8 cellular contexts compared by ENCODE assay signal in genomic region chr9:125705893-125706292, GRCh38. TPM values are rescaled to one million over a fixed set of nuclear protein-coding genes. Genes with fewer than 3 reads are reported as not detected.
A peak's percentile ranks its signal among the peaks of the same experiment; 100 is the strongest.
DNase-seq lines count a peak whose midpoint lies in the region; ATAC-seq and TF ChIP-seq lines count a peak whose summit lies in the region.

No MANE protein-coding gene starts in this region.

- no peak overlapping the region for H3K27ac Mint-ChIP-seq in T-helper 2 cell treated with Interferon-gamma antibody and Interleukin-4, amounts not matched to agents 5 μg/mL and 100 μg/mL, for 36 hours
- no peak overlapping the region for H3K27ac Mint-ChIP-seq in activated CD8-positive, alpha-beta T cell treated with anti-CD3 and anti-CD28 coated beads, Interleukin-2, amount 10 ng/mL, durations not matched to agents 7 days and 5 days

- no peak for TF ChIP-seq CTCF in stomach (IDR thresholded peaks at IDR 0.05)

- H3K9me3 Mint-ChIP-seq in T-helper 2 cell treated with Interferon-gamma antibody and Interleukin-4, amounts not matched to agents 5 μg/mL and 100 μg/mL, for 36 hours: no peaks in the 10 kb centered on the region
- no peaks in the 10 kb centered on the region for H3K9me3 Mint-ChIP-seq in activated CD8-positive, alpha-beta T cell treated with anti-CD3 and anti-CD28 coated beads, Interleukin-2, amount 10 ng/mL, durations not matched to agents 7 days and 5 days (ENCODE audit: insufficient read depth)

- no peak for ATAC-seq in activated CD8-positive, alpha-beta T cell treated with anti-CD3 and anti-CD28 coated beads, Interleukin-2, amount 10 ng/mL, durations not matched to agents 7 days and 5 days
- no peak for ATAC-seq in HG03469 (IDR thresholded peaks at IDR 0.05; ENCODE audit: unreplicated experiment)

- peaks cover 2% of the 10 kb centered on the region for H3K36me3 Mint-ChIP-seq in T-helper 2 cell treated with Interferon-gamma antibody and Interleukin-4, amounts not matched to agents 5 μg/mL and 100 μg/mL, for 36 hours (ENCODE audit: low read depth)
- H3K36me3 Mint-ChIP-seq in activated CD8-positive, alpha-beta T cell treated with anti-CD3 and anti-CD28 coated beads, Interleukin-2, amount 10 ng/mL, durations not matched to agents 7 days and 5 days (ENCODE audit: low read depth): peaks cover 3% of the 10 kb centered on the region

- H3K4me3 ChIP-seq in iPS-18c (ENCODE audit: insufficient read depth, low read depth, low read length) (peak overlapping the region; percentile 91), stomach (peak overlapping the region; percentile 86 to 96 (median 92))

- no peak for DNase-seq in T-helper 2 cell treated with Interferon-gamma antibody and Interleukin-4, amounts not matched to agents 5 μg/mL and 100 μg/mL, for 36 hours (ENCODE audit: low spot score)
- DNase-seq in T-helper 2 cell (no peak), stomach (no peak), NOMO-1 treated with DMSO at 0.1 percent for 48 hours (lab: John Stamatoyannopoulos, UW; ENCODE audit: unreplicated experiment) (no peak), Ammon's horn (ENCODE audit: low spot score) (no peak)
- DNase-seq in activated CD8-positive, alpha-beta T cell treated with anti-CD3 and anti-CD28 coated beads, Interleukin-2, amount 10 ng/mL, durations not matched to agents 7 days and 5 days: no peak

- TF ChIP-seq POLR2A in stomach (IDR thresholded peaks at IDR 0.05): no peak

- TF ChIP-seq EP300 in stomach (IDR thresholded peaks at IDR 0.05): no peak

- intact Hi-C loops in stomach (cut with DNase I; ENCODE audit: low total_unique reads): no loop called here

- peaks cover 15 to 50% (median 31%) of the 10 kb centered on the region in 4 donors for H3K4me1 ChIP-seq in stomach

- no peaks in the 10 kb centered on the region for H3K9me3 ChIP-seq in iPS-18c (ENCODE audit: control insufficient read depth, insufficient read depth, low read length)
- no peaks in the 10 kb centered on the region for H3K9me3 ChIP-seq in stomach

- 74 to 79% (median 76%) methylated on average over 4 of the region's 4 CpGs for WGBS in stomach, 5 donors

- CTCF ChIA-PET in activated CD8-positive, alpha-beta T cell treated with anti-CD3 and anti-CD28 coated beads, Interleukin-2, amount 10 ng/mL, durations not matched to agents 7 days and 5 days (lab: Charles Lee): no interaction called here

- H3K27me3 ChIP-seq in stomach: no peaks in the 10 kb centered on the region

- H3K4me3 Mint-ChIP-seq in T-helper 2 cell treated with Interferon-gamma antibody and Interleukin-4, amounts not matched to agents 5 μg/mL and 100 μg/mL, for 36 hours: peak overlapping the region; percentile 82
- H3K4me3 Mint-ChIP-seq in activated CD8-positive, alpha-beta T cell treated with anti-CD3 and anti-CD28 coated beads, Interleukin-2, amount 10 ng/mL, durations not matched to agents 7 days and 5 days: peak overlapping the region; percentile 84

- H3K36me3 ChIP-seq in stomach: no peaks in the 10 kb centered on the region

- H3K27me3 Mint-ChIP-seq in T-helper 2 cell treated with Interferon-gamma antibody and Interleukin-4, amounts not matched to agents 5 μg/mL and 100 μg/mL, for 36 hours (ENCODE audit: low read depth): no peaks in the 10 kb centered on the region
- no peaks in the 10 kb centered on the region for H3K27me3 Mint-ChIP-seq in activated CD8-positive, alpha-beta T cell treated with anti-CD3 and anti-CD28 coated beads, Interleukin-2, amount 10 ng/mL, durations not matched to agents 7 days and 5 days (ENCODE audit: low read depth)

- H3K4me1 Mint-ChIP-seq in T-helper 2 cell treated with Interferon-gamma antibody and Interleukin-4, amounts not matched to agents 5 μg/mL and 100 μg/mL, for 36 hours (ENCODE audit: low read depth): peaks cover 22% of the 10 kb centered on the region
- H3K4me1 Mint-ChIP-seq in activated CD8-positive, alpha-beta T cell treated with anti-CD3 and anti-CD28 coated beads, Interleukin-2, amount 10 ng/mL, durations not matched to agents 7 days and 5 days (ENCODE audit: low read depth): peaks cover 38% of the 10 kb centered on the region

- POLR2A ChIA-PET in activated CD8-positive, alpha-beta T cell treated with anti-CD3 and anti-CD28 coated beads, Interleukin-2, amount 10 ng/mL, durations not matched to agents 7 days and 5 days (lab: Charles Lee): no interaction called here

- H3K27ac ChIP-seq in stomach: no peak overlapping the region

RNA-seq across cellular contexts. Expression of gene MAPKAP1, which starts 1.1 kb away (rescaled TPM):
- total RNA-seq in activated CD8-positive, alpha-beta T cell treated with anti-CD3 and anti-CD28 coated beads, Interleukin-2, amount 10 ng/mL, durations not matched to agents 7 days and 5 days: 10 to 100 TPM; 60.4 to 63.9 TPM
- total RNA-seq in stomach: 100 to 1,000 TPM in 3 of 5 donors, 10 to 100 TPM in 2; 32.7 to 212 (median 114) TPM
- polyA plus RNA-seq in stomach: 10 to 100 TPM; 52.8 to 92.7 (median 63.0) TPM

RNA-seq across cellular contexts. Expression of gene PBX3, which starts 41.3 kb away (rescaled TPM):
- 10 to 100 TPM; 22.0 to 24.4 TPM for total RNA-seq in activated CD8-positive, alpha-beta T cell treated with anti-CD3 and anti-CD28 coated beads, Interleukin-2, amount 10 ng/mL, durations not matched to agents 7 days and 5 days
- total RNA-seq in stomach: 10 to 100 TPM; 12.7 to 59.1 (median 25.5) TPM
- 10 to 100 TPM in 2 of 3 donors, 1 to 10 TPM in 1; 9.3 to 15.4 (median 14.6) TPM for polyA plus RNA-seq in stomach
